ENCODE assay signal across 19 cellular contexts in the genomic region with DNA sequence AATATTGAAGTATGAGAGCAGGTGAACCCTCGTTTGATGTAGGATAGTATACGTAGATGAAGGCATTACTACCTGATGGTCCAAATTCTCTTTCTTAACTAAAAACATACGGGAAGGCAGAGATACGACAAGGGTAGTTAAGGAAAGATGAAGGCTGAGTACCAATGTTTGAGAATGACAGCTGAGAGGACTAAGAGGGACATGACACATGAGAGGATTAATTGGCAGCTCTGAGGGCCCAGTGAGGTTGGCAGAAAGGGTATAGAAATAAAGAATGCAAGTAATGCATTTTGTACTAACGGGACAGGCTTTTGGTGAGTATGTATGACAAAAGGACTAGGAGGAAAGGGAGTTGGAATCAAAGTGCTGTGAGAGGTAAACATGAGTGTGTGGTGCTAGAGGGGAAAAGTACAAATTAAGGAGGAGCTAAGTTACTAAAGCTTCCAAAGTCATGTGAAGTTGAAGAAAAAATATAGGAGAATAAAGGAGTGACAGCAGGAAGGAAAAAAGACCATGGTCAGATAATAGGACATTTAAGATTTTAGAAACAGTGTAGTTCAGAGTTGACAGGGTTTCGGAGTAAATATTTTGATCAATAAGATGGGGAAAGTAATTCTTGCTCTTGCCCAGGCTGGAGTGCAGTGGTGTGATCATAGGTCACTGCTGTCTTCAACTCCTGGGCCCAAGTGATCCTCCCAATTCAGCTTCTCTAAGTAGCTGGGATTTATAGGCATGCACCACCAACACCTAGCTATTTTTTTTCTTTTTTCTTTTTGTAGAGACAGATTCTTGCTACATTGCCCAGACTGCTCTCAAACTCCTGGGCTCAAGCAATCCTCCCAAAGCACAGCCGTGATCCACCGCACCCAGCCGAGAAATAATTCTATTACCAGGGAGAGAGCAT. TPM values are rescaled to one million over a fixed set of nuclear protein-coding genes. Genes with fewer than 3 reads are reported as not detected.
DNase-seq lines count a peak whose midpoint lies in the region; TF ChIP-seq lines count a peak whose summit lies in the region.
"Had no signal": no experiment of that assay in that cellular context is flagged by ENCODE, and none has a peak within 500 bp of the region (broad histone marks: within the 10 kb centered on the region; RNA-seq: fewer than 3 reads in every experiment).

No MANE protein-coding gene starts in this region.

- DNase-seq in activated T-cell treated with anti-CD3 and anti-CD28 coated beads, Interleukin-2, amount 50 U/mL, for 24 hours: no peak
- DNase-seq in activated T-cell treated with anti-CD3 and anti-CD28 coated beads, Interleukin-2, amount 50 U/mL, for 1 hour: no peak
- DNase-seq in endothelial cell (ENCODE audit: low spot score) (no peak), trophoblast cell (no peak), GM19240 (ENCODE audit: insufficient read length, low spot score) (no peak), HPDE6-E6E7 (ENCODE audit: extremely low spot score) (no peak)
- DNase-seq: 8988T; CD8-positive, alpha-beta memory T cell; DMS153; EL; KBM-7; NCI-H1092; NCI-H187 treated with DMSO at 0.1 percent for 48 hours; NCI-H2171; NCI-H82 had no signal

- no peak overlapping the region for H2AFZ ChIP-seq in trophoblast cell (ENCODE audit: insufficient read depth, low read length, poor library complexity)

- no peaks in the 10 kb centered on the region for H3K4me1 Mint-ChIP-seq in activated T-cell treated with anti-CD3 and anti-CD28 coated beads, Interleukin-2, amount 50 U/mL, for 24 hours (ENCODE audit: low read depth)
- peaks cover 2% of the 10 kb centered on the region for H3K4me1 Mint-ChIP-seq in endothelial cell (ENCODE audit: unreplicated experiment)

- H2BK12ac ChIP-seq in trophoblast cell (ENCODE audit: low read length): no peak overlapping the region

- H3K36me3 ChIP-seq in HEK293 (ENCODE audit: control insufficient read depth in 2 of 2, insufficient read depth in 1 of 2, low read length in 2 of 2) (peaks cover 58 to 69% of the 10 kb centered on the region in 2 experiments), rectal smooth muscle tissue (ENCODE audit: control insufficient read depth, insufficient read depth, low read length) (peaks cover 8% of the 10 kb centered on the region), trophoblast cell (ENCODE audit: control insufficient read depth in 1 of 2, insufficient read depth in 2 of 2, low read length in 2 of 2) (peaks cover 24 to 25% of the 10 kb centered on the region in 2 experiments)

- peaks cover 65% of the 10 kb centered on the region for H3K36me3 Mint-ChIP-seq in activated T-cell treated with anti-CD3 and anti-CD28 coated beads, Interleukin-2, amount 50 U/mL, for 24 hours (ENCODE audit: low read depth)
- H3K36me3 Mint-ChIP-seq in endothelial cell (ENCODE audit: low read depth, unreplicated experiment): peaks cover 29% of the 10 kb centered on the region

- no peaks in the 10 kb centered on the region for H3K27me3 Mint-ChIP-seq in activated T-cell treated with anti-CD3 and anti-CD28 coated beads, Interleukin-2, amount 50 U/mL, for 24 hours
- peaks cover 1% of the 10 kb centered on the region for H3K27me3 Mint-ChIP-seq in endothelial cell (ENCODE audit: unreplicated experiment)
- H3K27me3 Mint-ChIP-seq: CD8-positive, alpha-beta memory T cell had no signal

- CTCF ChIA-PET in HEK293 (lab: Yijun Ruan, JAX): interaction anchor here (0.8 to 1.5 kb wide), 5 partner anchors 9 to 102 kb away, joined by 3 to 6 read pairs (median 4); a partner anchor contains a TSS

- H3K27me3 ChIP-seq in rectal smooth muscle tissue (ENCODE audit: control insufficient read depth, insufficient read depth, low read length): no peaks in the 10 kb centered on the region
- no peaks in the 10 kb centered on the region for H3K27me3 ChIP-seq in trophoblast cell (ENCODE audit: insufficient read depth, low read length)
- H3K27me3 ChIP-seq: BLaER1 had no signal

- H2BK5ac ChIP-seq in trophoblast cell (ENCODE audit: low read depth, low read length, poor library complexity): no peak overlapping the region

- H4K91ac ChIP-seq in trophoblast cell (ENCODE audit: low read depth, low read length): no peak overlapping the region

- H2BK120ac ChIP-seq in trophoblast cell (ENCODE audit: insufficient read depth, low read length, poor library complexity): no peak overlapping the region

- no peaks in the 10 kb centered on the region for H3K9me3 Mint-ChIP-seq in activated T-cell treated with anti-CD3 and anti-CD28 coated beads, Interleukin-2, amount 50 U/mL, for 24 hours
- no peaks in the 10 kb centered on the region for H3K9me3 Mint-ChIP-seq in endothelial cell (ENCODE audit: unreplicated experiment)
- H3K9me3 Mint-ChIP-seq: CD8-positive, alpha-beta memory T cell had no signal

- H3K79me1 ChIP-seq in trophoblast cell (ENCODE audit: low read length): no peaks in the 10 kb centered on the region

- H3K4me3 ChIP-seq in HEK293 (ENCODE audit: low read depth, low read length) (no peak overlapping the region), rectal smooth muscle tissue (ENCODE audit: low read length) (no peak overlapping the region), trophoblast cell (ENCODE audit: low read depth, low read length) (no peak overlapping the region)
- H3K4me3 ChIP-seq: BLaER1 had no signal

- H3K4me3 Mint-ChIP-seq in activated T-cell treated with anti-CD3 and anti-CD28 coated beads, Interleukin-2, amount 50 U/mL, for 24 hours: no peak overlapping the region
- H3K4me3 Mint-ChIP-seq in endothelial cell (ENCODE audit: unreplicated experiment): peak overlapping the region; percentile 6
- H3K4me3 Mint-ChIP-seq: CD8-positive, alpha-beta memory T cell had no signal

- H3K18ac ChIP-seq in trophoblast cell (ENCODE audit: low read length): no peak overlapping the region

- H3K27ac Mint-ChIP-seq in activated T-cell treated with anti-CD3 and anti-CD28 coated beads, Interleukin-2, amount 50 U/mL, for 24 hours: peak overlapping the region; percentile 38
- H3K27ac Mint-ChIP-seq in endothelial cell (ENCODE audit: unreplicated experiment): no peak overlapping the region

- H3K4me1 ChIP-seq in HEK293 (ENCODE audit: control insufficient read depth, insufficient read depth, low read length): no peaks in the 10 kb centered on the region
- peaks cover 5% of the 10 kb centered on the region for H3K4me1 ChIP-seq in rectal smooth muscle tissue (ENCODE audit: control insufficient read depth, insufficient read depth, low read length)
- no peaks in the 10 kb centered on the region for H3K4me1 ChIP-seq in trophoblast cell (ENCODE audit: control insufficient read depth in 1 of 2, insufficient read depth in 2 of 2, low read length in 2 of 2)
- H3K4me1 ChIP-seq: BLaER1 had no signal

- no peak overlapping the region for H2AK5ac ChIP-seq in trophoblast cell (ENCODE audit: low read length)

- H3K4ac ChIP-seq in trophoblast cell (ENCODE audit: low read depth, low read length): no peak overlapping the region

- H3K9me3 ChIP-seq in HEK293 (ENCODE audit: control insufficient read depth, insufficient read depth, low read depth, low read length): no peaks in the 10 kb centered on the region
- no peaks in the 10 kb centered on the region for H3K9me3 ChIP-seq in trophoblast cell (ENCODE audit: insufficient read depth, low read depth, low read length)
- H3K9me3 ChIP-seq: BLaER1 had no signal

- H3K14ac ChIP-seq in trophoblast cell (ENCODE audit: low read length): no peak overlapping the region

- no peaks in the 10 kb centered on the region for H3K79me2 ChIP-seq in trophoblast cell (ENCODE audit: control insufficient read depth, insufficient read depth, low read length, poor library complexity)

- no peak overlapping the region for H3K23ac ChIP-seq in trophoblast cell (ENCODE audit: low read length)

- no peak overlapping the region for H4K8ac ChIP-seq in trophoblast cell (ENCODE audit: low read depth, low read length)

- no CpG with 5 or more reads among the region's 9 CpGs for WGBS in trophoblast cell (ENCODE audit: extremely low coverage, insufficient coverage, insufficient read length)

- H3K9ac ChIP-seq in rectal smooth muscle tissue (ENCODE audit: low read length) (no peak overlapping the region), trophoblast cell (ENCODE audit: low read length) (no peak overlapping the region)
- H3K9ac ChIP-seq: BLaER1 had no signal

- no peak for TF ChIP-seq CTCF in HEK293 (tag by site-specific recombination; IDR thresholded peaks at IDR 0.05)
- no peak for TF ChIP-seq CTCF in endothelial cell (IDR thresholded peaks at IDR 0.05; ENCODE audit: unreplicated experiment)

- POLR2A ChIA-PET in HEK293 (lab: Yijun Ruan, JAX): interaction anchor here (0.5 kb wide), 1 partner anchor 760 kb away, joined by 4 read pairs; no protein-coding TSS in a partner anchor

- no peak overlapping the region for H4K12ac ChIP-seq in trophoblast cell (ENCODE audit: low read depth, low read length)

- no peak overlapping the region for H3K27ac ChIP-seq in HEK293 (ENCODE audit: extremely low read depth, low read depth, low read length)
- H3K27ac ChIP-seq in rectal smooth muscle tissue (ENCODE audit: low read depth, low read length): peak overlapping the region; percentile 4
- H3K27ac ChIP-seq in trophoblast cell (ENCODE audit: low read depth, low read length): no peak overlapping the region
- H3K27ac ChIP-seq: BLaER1, HL-60 had no signal

- H3K4me2 ChIP-seq in trophoblast cell (ENCODE audit: low read length): no peak overlapping the region
- H3K4me2 ChIP-seq: BLaER1 had no signal

TF ChIP-seq in HEK293, 187 proteins besides CTCF, POLR2A, EP300 and RAD21:
- TF ChIP-seq ZNF366 (tag by site-specific recombination; conservative IDR thresholded peaks at IDR 0.05): no peak
- TF ChIP-seq ZNF658 (tag by site-specific recombination; IDR thresholded peaks at IDR 0.05): no peak
- TF ChIP-seq ZBTB21 (tag by site-specific recombination; IDR thresholded peaks at IDR 0.05): no peak
- TF ChIP-seq ZNF394 (tag by site-specific recombination; IDR thresholded peaks at IDR 0.05; ENCODE audit: borderline replicate concordance): peak; percentile 39; the same call in 1 of the 2 replicates

RNA-seq across cellular contexts. Expression of a gene that starts 43.1 kb away (rescaled TPM):
- 4.3 TPM for total RNA-seq in endothelial cell (ENCODE audit: unreplicated experiment)
- 0.54 and 0.67 TPM in 2 replicates for polyA plus RNA-seq in trophoblast cell (2013)
